In genomic region chr12:9446883-9447761, GRCh38 we compare ENCODE assay signal across 8 cellular contexts.
A peak's percentile ranks its signal among the peaks of the same experiment; 100 is the strongest.
DNase-seq lines count a peak whose midpoint lies in the region; ATAC-seq and TF ChIP-seq lines count a peak whose summit lies in the region.
"Not testable (repeated sequence)": the region's sequence is repeated elsewhere in the genome, so short reads cannot be mapped to it uniquely, and the experiment has no call there.

No MANE protein-coding gene starts in this region.

- not testable (repeated sequence) for H3K9me3 ChIP-seq in HUES64 (ENCODE audit: insufficient read depth, low read depth, low read length); iPS-20b (ENCODE audit: insufficient read depth, low read depth, low read length)

- H3K4me3 Mint-ChIP-seq in activated CD4-positive, alpha-beta T cell treated with anti-CD3 and anti-CD28 coated beads, Interleukin-2, amount 10 ng/mL, durations not matched to agents 24 days and 14 days: peak overlapping the region; percentile 99
- peak overlapping the region; percentile 96 for H3K4me3 Mint-ChIP-seq in progenitor cell of endocrine pancreas (ENCODE audit: low read depth)

- peak; percentile 23 for ATAC-seq in GM19035 (IDR thresholded peaks at IDR 0.05; ENCODE audit: unreplicated experiment)
- ATAC-seq in HG02678 (IDR thresholded peaks at IDR 0.05; ENCODE audit: unreplicated experiment): peak; percentile 19

- not testable (repeated sequence) for H3K27me3 Mint-ChIP-seq in activated CD4-positive, alpha-beta T cell treated with anti-CD3 and anti-CD28 coated beads, Interleukin-2, amount 10 ng/mL, durations not matched to agents 24 days and 14 days; progenitor cell of endocrine pancreas

- not testable (repeated sequence) for H3K27me3 ChIP-seq in ACC112 (ENCODE audit: insufficient read depth, low read length); HUES64 (ENCODE audit: insufficient read depth, low read length); iPS-20b (ENCODE audit: insufficient read depth, low read length)

- peak; percentile 77 for DNase-seq in activated CD4-positive, alpha-beta T cell treated with anti-CD3 and anti-CD28 coated beads, Interleukin-2, amount 10 ng/mL, durations not matched to agents 24 days and 14 days
- DNase-seq in coronary artery (ENCODE audit: low spot score); progenitor cell of endocrine pancreas (ENCODE audit: low spot score, unreplicated experiment): not testable (repeated sequence)

- H3K36me3 Mint-ChIP-seq in activated CD4-positive, alpha-beta T cell treated with anti-CD3 and anti-CD28 coated beads, Interleukin-2, amount 10 ng/mL, durations not matched to agents 24 days and 14 days (ENCODE audit: low read depth); progenitor cell of endocrine pancreas (ENCODE audit: insufficient read depth): not testable (repeated sequence)

- intact Hi-C loops in activated CD4-positive, alpha-beta T cell treated with anti-CD3 and anti-CD28 coated beads, Interleukin-2, amount 10 ng/mL, durations not matched to agents 24 days and 14 days (cut with micrococcal nuclease): loop anchor here (5.0 kb wide), 1 partner anchor 295 kb away; no protein-coding TSS in a partner anchor

- H3K36me3 ChIP-seq in ACC112 (ENCODE audit: insufficient read depth, low read length); HUES64 (ENCODE audit: insufficient read depth, low read length); iPS-20b (ENCODE audit: insufficient read depth, low read depth, low read length): not testable (repeated sequence)

- peaks cover 21% of the 10 kb centered on the region for H3K4me1 Mint-ChIP-seq in activated CD4-positive, alpha-beta T cell treated with anti-CD3 and anti-CD28 coated beads, Interleukin-2, amount 10 ng/mL, durations not matched to agents 24 days and 14 days
- not testable (repeated sequence) for H3K4me1 Mint-ChIP-seq in progenitor cell of endocrine pancreas (ENCODE audit: low read depth)

- WGBS in HUES64: 21% methylated on average over 15 of the region's 20 CpGs

- TF ChIP-seq CTCF in coronary artery (IDR thresholded peaks at IDR 0.05); progenitor cell of endocrine pancreas (IDR thresholded peaks at IDR 0.05; ENCODE audit: unreplicated experiment): not testable (repeated sequence)

- not testable (repeated sequence) for H3K4me1 ChIP-seq in ACC112 (ENCODE audit: control insufficient read depth, insufficient read depth, low read length, unreplicated experiment); HUES64 (ENCODE audit: insufficient read depth, low read length); iPS-20b (ENCODE audit: insufficient read depth, low read length)

- not testable (repeated sequence) for H3K27ac ChIP-seq in ACC112 (ENCODE audit: low read depth, low read length); coronary artery; iPS-20b (ENCODE audit: low read length)
- H3K27ac ChIP-seq in HUES64 (ENCODE audit: low read depth, low read length): peak overlapping the region; percentile 90; the same call in 1 of the 2 replicates

- H3K9ac ChIP-seq in HUES64 (ENCODE audit: low read depth, low read length): peak overlapping the region; percentile 83
- H3K9ac ChIP-seq in iPS-20b (ENCODE audit: low read depth, low read length): peak overlapping the region; percentile 61; the same call in 1 of the 2 replicates

- H3K4me3 ChIP-seq in ACC112 (ENCODE audit: low read depth, low read length) (peak overlapping the region; percentile 74), HUES64 (ENCODE audit: low read length) (peak overlapping the region; percentile 93), coronary artery (peak overlapping the region; percentile 79), iPS-20b (ENCODE audit: low read length) (peak overlapping the region; percentile 76)

- peak overlapping the region; percentile 97 for H3K27ac Mint-ChIP-seq in activated CD4-positive, alpha-beta T cell treated with anti-CD3 and anti-CD28 coated beads, Interleukin-2, amount 10 ng/mL, durations not matched to agents 24 days and 14 days
- H3K27ac Mint-ChIP-seq in progenitor cell of endocrine pancreas: peak overlapping the region; percentile 87

- not testable (repeated sequence) for H3K79me2 ChIP-seq in ACC112 (ENCODE audit: control insufficient read depth, insufficient read depth, low read length, unreplicated experiment)

- H3K9me3 Mint-ChIP-seq in activated CD4-positive, alpha-beta T cell treated with anti-CD3 and anti-CD28 coated beads, Interleukin-2, amount 10 ng/mL, durations not matched to agents 24 days and 14 days; progenitor cell of endocrine pancreas (ENCODE audit: low read depth): not testable (repeated sequence)

- not testable (repeated sequence) for H2AFZ ChIP-seq in ACC112 (ENCODE audit: low read length, unreplicated experiment)
